In genomic region chr4:163343604-163344146, GRCh38 we compare ENCODE assay signal across 10 cellular contexts. TPM values are rescaled to one million over a fixed set of nuclear protein-coding genes. Genes with fewer than 3 reads are reported as not detected.
DNase-seq lines count a peak whose midpoint lies in the region; ATAC-seq and TF ChIP-seq lines count a peak whose summit lies in the region.
"Had no signal": no experiment of that assay in that cellular context is flagged by ENCODE, and none has a peak within 500 bp of the region (broad histone marks: within the 10 kb centered on the region; RNA-seq: fewer than 3 reads in every experiment).

Gene NPY5R, plus strand, starts transcription at chr4:163343892. Its CDS starts 6,382 bp downstream, at chr4:163350274.

- H3K27me3 ChIP-seq in NT2/D1 (ENCODE audit: insufficient read depth, insufficient read length) (peaks cover 39% of the 10 kb centered on the region), mesenchymal stem cell (ENCODE audit: control insufficient read depth in 1 of 2, insufficient read depth in 1 of 2, low read length in 2 of 2) (peaks cover 0 to 30% of the 10 kb centered on the region in 2 experiments), suprapubic skin (peaks cover 46% of the 10 kb centered on the region)

- peak within 1 kb of the TSS; percentile 54 for H2BK12ac ChIP-seq in mesenchymal stem cell (ENCODE audit: low read length in 2 of 2)

- H3K4me3 ChIP-seq in NT2/D1 (ENCODE audit: insufficient read length, low read depth) = peak within 1 kb of the TSS; percentile 55
- H3K4me3 ChIP-seq in mesenchymal stem cell (ENCODE audit: insufficient read depth in 1 of 2, low read depth in 1 of 2, low read length in 2 of 2) = peak within 1 kb of the TSS; percentile 64 to 72
- peak within 1 kb of the TSS; percentile 56 for H3K4me3 ChIP-seq in suprapubic skin

- 2% methylated on average over 37 of the region's 55 CpGs for WGBS in mesenchymal stem cell
- WGBS in suprapubic skin = under 1% methylated on average over 22 of the region's 55 CpGs

- H3K27ac ChIP-seq in mesenchymal stem cell (ENCODE audit: low read length, poor library complexity, severe bottlenecking) = peak within 1 kb of the TSS; percentile 75
- peak within 1 kb of the TSS; percentile 50 for H3K27ac ChIP-seq in suprapubic skin

- H3K9ac ChIP-seq in NT2/D1 (ENCODE audit: insufficient read length, low read depth) (peak within 1 kb of the TSS; percentile 67), mesenchymal stem cell (ENCODE audit: low read length) (no peak within 1 kb of the TSS)

- H4K91ac ChIP-seq in mesenchymal stem cell (ENCODE audit: low read length) = no peak within 1 kb of the TSS

- no peak for TF ChIP-seq CTCF in suprapubic skin (IDR thresholded peaks at IDR 0.05)

- H4K8ac ChIP-seq in mesenchymal stem cell (ENCODE audit: low read length) = peak within 1 kb of the TSS; percentile 60

- peaks cover 7% of the 10 kb centered on the region for H3K79me1 ChIP-seq in mesenchymal stem cell (replicated peaks; ENCODE audit: low read length, poor library complexity, severe bottlenecking)

- peak within 1 kb of the TSS; percentile 86 for H2AFZ ChIP-seq in mesenchymal stem cell (ENCODE audit: low read depth, low read length)

- H3K18ac ChIP-seq in mesenchymal stem cell (ENCODE audit: low read depth in 1 of 2, low read length in 2 of 2) = peak within 1 kb of the TSS; percentile 16 to 93

- peak within 1 kb of the TSS in 1 of 2 experiments; percentile 60 for H3K14ac ChIP-seq in mesenchymal stem cell (ENCODE audit: low read length in 2 of 2)

- peak within 1 kb of the TSS; percentile 49 for H2BK15ac ChIP-seq in mesenchymal stem cell (ENCODE audit: low read depth, poor library complexity, severe bottlenecking)

- no peak for TF ChIP-seq EP300 in suprapubic skin (IDR thresholded peaks at IDR 0.05)

- TF ChIP-seq POLR2A in suprapubic skin (IDR thresholded peaks at IDR 0.05) = no peak

- no peak within 1 kb of the TSS for H2AK5ac ChIP-seq in mesenchymal stem cell (ENCODE audit: low read length, severe bottlenecking)

- H3K4me2 ChIP-seq in mesenchymal stem cell (ENCODE audit: low read length, poor library complexity, severe bottlenecking) = peak within 1 kb of the TSS; percentile 95

- no peak for DNase-seq in NT2/D1 (ENCODE audit: low read depth, low spot score)
- peak; percentile 16 for DNase-seq in mesenchymal stem cell
- peak in 1 of 2 donors; percentile 60 for DNase-seq in suprapubic skin (ENCODE audit: low spot score in 2 of 2)
- no peak for DNase-seq in NCI-H526 (lab: John Stamatoyannopoulos, UW)
- no peak for DNase-seq in G401 (ENCODE audit: low spot score)
- DNase-seq in stimulated activated CD4-positive, alpha-beta T cell treated with anti-CD3 and anti-CD28 coated beads, Interleukin-2, amount 100 ng/mL, for 48 hours = no peak
- DNase-seq: activated CD8-positive, alpha-beta memory T cell treated with anti-CD3 and anti-CD28 coated beads, Interleukin-2, amount 50 U/mL, for 48 hours had no signal

- peak within 1 kb of the TSS; percentile 74 for H2BK5ac ChIP-seq in mesenchymal stem cell (ENCODE audit: low read depth, low read length, poor library complexity, severe bottlenecking)

- peak within 1 kb of the TSS in 1 of 2 experiments; percentile 86 for H3K4ac ChIP-seq in mesenchymal stem cell (ENCODE audit: low read depth in 1 of 2, low read length in 2 of 2)

- in situ Hi-C loops in G401 (cut with HindIII; ENCODE audit: low sequenced_read_pairs) = no loop called here

- ATAC-seq in esophagus mucosa = peak; percentile 29
- no peak for ATAC-seq in GM18519 (IDR thresholded peaks at IDR 0.05; ENCODE audit: low FRiP score, unreplicated experiment)
- ATAC-seq: Panc1 had no signal

- peak within 1 kb of the TSS in 1 of 2 experiments; percentile 89 for H3K23ac ChIP-seq in mesenchymal stem cell (ENCODE audit: low read length in 2 of 2)

- H3K9me3 ChIP-seq in NT2/D1 (ENCODE audit: insufficient read depth, low read length) = no peaks in the 10 kb centered on the region
- H3K9me3 ChIP-seq in mesenchymal stem cell (ENCODE audit: control insufficient read depth, low read length) = no peaks in the 10 kb centered on the region
- H3K9me3 ChIP-seq in suprapubic skin = no peaks in the 10 kb centered on the region

- no peaks in the 10 kb centered on the region for H3K4me1 ChIP-seq in NT2/D1 (ENCODE audit: insufficient read depth, insufficient read length)
- peaks cover 2% of the 10 kb centered on the region for H3K4me1 ChIP-seq in mesenchymal stem cell (ENCODE audit: control insufficient read depth, insufficient read depth, low read depth, low read length)
- peaks cover 19% of the 10 kb centered on the region for H3K4me1 ChIP-seq in suprapubic skin

- H3K36me3 ChIP-seq in NT2/D1 (ENCODE audit: insufficient read depth, insufficient read length, low read length) (no peaks in the 10 kb centered on the region), mesenchymal stem cell (ENCODE audit: control insufficient read depth in 1 of 2, insufficient read depth in 2 of 2, low read depth in 1 of 2, low read length in 2 of 2) (no peaks in the 10 kb centered on the region), suprapubic skin (no peaks in the 10 kb centered on the region)

- H2BK120ac ChIP-seq in mesenchymal stem cell (ENCODE audit: low read depth, low read length) = peak within 1 kb of the TSS; percentile 82

RNA-seq across cellular contexts. Expression of gene NPY5R, which starts in this region (rescaled TPM):
- total RNA-seq in esophagus mucosa = not detected
- polyA plus RNA-seq in mesenchymal stem cell (2013, experiment 1 of 2) = 1.4 TPM
- polyA plus RNA-seq in mesenchymal stem cell (2013, experiment 2 of 2) = 1.4 TPM
- total RNA-seq in suprapubic skin = 1 to 10 TPM; 1.4 to 2.7 (median 2.0) TPM
- not detected in 2 replicates for total RNA-seq in G401 (2014; rRNA removed; shearing (Covaris generic))

Comparison
In these comparisons a context has a peak if more than half of its experiments do, and no peak if none do; other contexts are left out.
1. Peak in ATAC-seq in esophagus mucosa; RNA of the gene not detected or under 1 TPM.